In genomic region chr19:38079926-38080380, GRCh38 we compare ENCODE assay signal across 9 cellular contexts.
DNase-seq lines count a peak whose midpoint lies in the region; ATAC-seq, FAIRE-seq and TF ChIP-seq lines count a peak whose summit lies in the region.
"Had no signal": no experiment of that assay in that cellular context is flagged by ENCODE, and none has a peak within 500 bp of the region (broad histone marks: within the 10 kb centered on the region; RNA-seq: fewer than 3 reads in every experiment).

No MANE protein-coding gene starts in this region.

- H3K27ac ChIP-seq in coronary artery = no peak overlapping the region
- H3K27ac ChIP-seq: neutrophil had no signal

- FAIRE-seq in GM19239 (lab: Jason Lieb, UNC) (peak; percentile 95), islet of Langerhans (lab: Jason Lieb, UNC) (peak; percentile 69)

- no peak for TF ChIP-seq CTCF in coronary artery (IDR thresholded peaks at IDR 0.05)

- H3K4me3 ChIP-seq in coronary artery = no peak overlapping the region

- DNase-seq in CD1c-positive myeloid dendritic cell (ENCODE audit: extremely low spot score) (peak; percentile 67), GM19239 (ENCODE audit: insufficient read length, low spot score) (peak; percentile 92), HuH-7.5 (ENCODE audit: low spot score) (peak; percentile 76), SW480 (ENCODE audit: low spot score) (peak; percentile 23), superior temporal gyrus (ENCODE audit: extremely low spot score) (no peak), coronary artery (ENCODE audit: low spot score) (no peak)

- no peak for ATAC-seq in GM19467 (IDR thresholded peaks at IDR 0.05; ENCODE audit: unreplicated experiment)

Comparison
In these comparisons a context has a peak if more than half of its experiments do, and no peak if none do; other contexts are left out.
1. DNase-seq: peak in CD1c-positive myeloid dendritic cell (single experiment), GM19239 (single experiment), HuH-7.5 (single experiment) and SW480 (single experiment); none in superior temporal gyrus (single experiment) and coronary artery (single experiment).